In the genomic region with DNA sequence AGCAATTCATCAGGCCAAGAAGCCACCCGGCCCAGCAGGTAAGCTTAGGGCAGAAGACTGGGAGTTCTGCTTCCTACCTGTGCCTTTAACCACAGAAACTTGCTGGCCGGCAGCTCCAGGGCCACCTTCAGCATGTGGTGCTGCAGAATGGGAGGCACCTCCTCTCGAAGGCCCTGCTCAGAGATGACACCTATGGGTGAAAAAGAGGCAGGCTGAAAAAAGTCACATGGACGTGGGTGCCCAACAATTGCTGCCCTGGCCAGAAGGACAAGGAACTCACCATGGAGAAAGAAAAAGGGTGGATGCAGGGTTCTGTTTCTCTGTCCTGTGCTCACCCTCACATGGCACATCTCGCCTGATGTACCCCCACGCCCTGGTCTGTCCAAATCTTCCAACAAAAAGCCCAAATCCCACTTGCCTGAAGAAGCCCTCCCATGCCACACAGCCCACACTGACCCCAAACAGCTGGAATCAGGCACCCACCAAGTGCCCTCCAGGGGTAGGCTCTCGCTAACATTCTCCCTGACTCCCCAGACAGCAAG, we compare ENCODE assay signal across 12 cellular contexts. TPM values are rescaled to one million over a fixed set of nuclear protein-coding genes. Genes with fewer than 3 reads are reported as not detected.
DNase-seq lines count a peak whose midpoint lies in the region; ATAC-seq and TF ChIP-seq lines count a peak whose summit lies in the region.
"Had no signal": no experiment of that assay in that cellular context is flagged by ENCODE, and none has a peak within 500 bp of the region (broad histone marks: within the 10 kb centered on the region; RNA-seq: fewer than 3 reads in every experiment).

No MANE protein-coding gene starts in this region.

- peak; percentile 37; the same call in 1 of the 3 replicates for ATAC-seq in RWPE2 (ENCODE audit: low read depth)
- no peak for ATAC-seq in stimulated activated naive CD8-positive, alpha-beta T cell treated with anti-CD3 and anti-CD28 coated beads, Interleukin-15, amount 100 ng/mL, for 72 hours

- H3K27me3 ChIP-seq in RWPE2 (ENCODE audit: insufficient read depth, poor library complexity, severe bottlenecking): no peaks in the 10 kb centered on the region
- no peaks in the 10 kb centered on the region for H3K27me3 ChIP-seq in MG63
- H3K27me3 ChIP-seq: esophagus muscularis mucosa had no signal

- H3K27ac Mint-ChIP-seq in stimulated activated naive CD8-positive, alpha-beta T cell treated with anti-CD3 and anti-CD28 coated beads, Interleukin-15, amount 100 ng/mL, for 72 hours: no peak overlapping the region

- H3K9me3 ChIP-seq in RWPE2 (ENCODE audit: severe bottlenecking) (no peaks in the 10 kb centered on the region), MG63 (no peaks in the 10 kb centered on the region)
- H3K9me3 ChIP-seq: esophagus muscularis mucosa had no signal

- TF ChIP-seq CTCF in GM12873 (IDR thresholded peaks at IDR 0.05; ENCODE audit: insufficient read depth, low read depth, low read length, missing control alignments) (peak; percentile 18), RWPE2 (IDR thresholded peaks at IDR 0.05; ENCODE audit: poor library complexity, severe bottlenecking) (peak; percentile 31), foreskin fibroblast (IDR thresholded peaks at IDR 0.05; ENCODE audit: low read depth, low read length) (peak; percentile 33)

- H3K27me3 Mint-ChIP-seq in stimulated activated naive CD8-positive, alpha-beta T cell treated with anti-CD3 and anti-CD28 coated beads, Interleukin-15, amount 100 ng/mL, for 72 hours: no peaks in the 10 kb centered on the region

- DNase-seq in ACHN (peak; percentile 40), RWPE2 (ENCODE audit: low spot score) (no peak), foreskin fibroblast (no peak), NCI-H128 (lab: John Stamatoyannopoulos, UW; ENCODE audit: unreplicated experiment) (no peak), MG63 (no peak), mesenteric fat pad (ENCODE audit: low spot score) (no peak)
- DNase-seq in stimulated activated naive CD8-positive, alpha-beta T cell treated with anti-CD3 and anti-CD28 coated beads, Interleukin-15, amount 100 ng/mL, for 72 hours: no peak
- DNase-seq: activated effector memory CD4-positive, alpha-beta T cell treated with anti-CD3 and anti-CD28 coated beads, Interleukin-2, amount 50 U/mL, for 16 hours; NCI-H2081 had no signal

- no peak overlapping the region for H3K4me3 Mint-ChIP-seq in stimulated activated naive CD8-positive, alpha-beta T cell treated with anti-CD3 and anti-CD28 coated beads, Interleukin-15, amount 100 ng/mL, for 72 hours
- H3K4me3 Mint-ChIP-seq: mesothelial cell of epicardium had no signal

- peak overlapping the region; percentile 30 for H3K27ac ChIP-seq in RWPE2 (ENCODE audit: poor library complexity, severe bottlenecking)
- H3K27ac ChIP-seq: esophagus muscularis mucosa had no signal

- no peaks in the 10 kb centered on the region for H3K4me1 Mint-ChIP-seq in stimulated activated naive CD8-positive, alpha-beta T cell treated with anti-CD3 and anti-CD28 coated beads, Interleukin-15, amount 100 ng/mL, for 72 hours

- peaks cover 11% of the 10 kb centered on the region for H3K4me1 ChIP-seq in RWPE2 (ENCODE audit: insufficient read depth, poor library complexity, severe bottlenecking)

- peaks cover 100% of the 10 kb centered on the region for H3K36me3 ChIP-seq in RWPE2 (ENCODE audit: low read depth)
- H3K36me3 ChIP-seq in MG63: peaks cover 72% of the 10 kb centered on the region

- in situ Hi-C loops in ACHN (cut with HindIII; ENCODE audit: low pct_ligation_motif_present, low pct_unique_long_range_greater_than_20kb, low sequenced_read_pairs): no loop called here

- H3K9me3 Mint-ChIP-seq in stimulated activated naive CD8-positive, alpha-beta T cell treated with anti-CD3 and anti-CD28 coated beads, Interleukin-15, amount 100 ng/mL, for 72 hours: no peaks in the 10 kb centered on the region
- H3K9me3 Mint-ChIP-seq: mesothelial cell of epicardium had no signal

- H3K4me3 ChIP-seq in RWPE2 (ENCODE audit: severe bottlenecking) (no peak overlapping the region), foreskin fibroblast (ENCODE audit: low read depth in 1 of 2, low read length in 2 of 2) (no peak overlapping the region), MG63 (no peak overlapping the region)
- H3K4me3 ChIP-seq: esophagus muscularis mucosa had no signal

RNA-seq across cellular contexts. Expression of a gene that starts 33.0 kb away (rescaled TPM):
- total RNA-seq in MG63 (2014; rRNA removed; shearing (Covaris generic); ENCODE audit: low replicate concordance): 14.1 and 15.9 TPM in 2 replicates
- 21.5 TPM for total RNA-seq in mesenteric fat pad

RNA-seq across cellular contexts. Expression of a gene that starts 52.7 kb away (rescaled TPM):
- not detected in 2 replicates for total RNA-seq in MG63 (2014; rRNA removed; shearing (Covaris generic); ENCODE audit: low replicate concordance)
- 50.3 TPM for total RNA-seq in mesenteric fat pad

Comparison
In these comparisons a context has a peak if more than half of its experiments do, and no peak if none do; other contexts are left out.
1. RNA of a gene that starts 52.7 kb away (total RNA-seq): 50.3 TPM in mesenteric fat pad (single experiment); not detected in MG63; every median in the first group is over 10 times any median in the second.
2. Peak in every context shown above with its lines, with median percentiles within 50 percentile points of each other: CTCF ChIP-seq.